In genomic region chr5:100479079-100479688, GRCh38 we compare ENCODE assay signal across 8 cellular contexts. TPM values are rescaled to one million over a fixed set of nuclear protein-coding genes. Genes with fewer than 3 reads are reported as not detected.
DNase-seq lines count a peak whose midpoint lies in the region; ATAC-seq and TF ChIP-seq lines count a peak whose summit lies in the region.

No MANE protein-coding gene starts in this region.

- no peak for TF ChIP-seq POLR2A in heart left ventricle (IDR thresholded peaks at IDR 0.05)
- no peak for TF ChIP-seq POLR2A in vagina (IDR thresholded peaks at IDR 0.05)

- POLR2A ChIA-PET in Panc1 (lab: Charles Lee), result no interaction called here

- no peak for DNase-seq in heart left ventricle
- no peak for DNase-seq in right cardiac atrium
- peak; percentile 10 for DNase-seq in Panc1 (ENCODE audit: low read depth, low spot score)
- DNase-seq in iPS-NIHi7 (ENCODE audit: extremely low spot score), result peak; percentile 22
- no peak for DNase-seq in vagina (ENCODE audit: extremely low spot score in 2 of 2)
- no peak for DNase-seq in HUDEP-2 (lab: John Stamatoyannopoulos, UW; ENCODE audit: unreplicated experiment in 76 of 76)
- DNase-seq in stimulated activated CD4-positive, alpha-beta T cell treated with anti-CD3 and anti-CD28 coated beads, Interleukin-1b, Interleukin-23, amount 100 ng/mL, for 48 hours, result no peak

- H3K9me3 ChIP-seq in heart left ventricle (no peaks in the 10 kb centered on the region), right cardiac atrium (ENCODE audit: control insufficient read depth, low read length) (no peaks in the 10 kb centered on the region), Panc1 (ENCODE audit: control insufficient read depth, insufficient read depth, low read depth, low read length) (no peaks in the 10 kb centered on the region), vagina (no peaks in the 10 kb centered on the region)

- 58 to 63% (median 59%) methylated on average over 3 of the region's 3 CpGs for WGBS in heart left ventricle, 4 donors
- WGBS in right cardiac atrium, result 65% methylated on average over 3 of the region's 3 CpGs

- H3K36me3 ChIP-seq in heart left ventricle, result no peaks in the 10 kb centered on the region
- H3K36me3 ChIP-seq in Panc1 (ENCODE audit: control insufficient read depth, insufficient read depth, low read length), result no peaks in the 10 kb centered on the region
- H3K36me3 ChIP-seq in vagina, result no peaks in the 10 kb centered on the region

- H3K27me3 ChIP-seq in heart left ventricle (no peaks in the 10 kb centered on the region), right cardiac atrium (ENCODE audit: control insufficient read depth, insufficient read depth) (no peaks in the 10 kb centered on the region), Panc1 (ENCODE audit: control insufficient read depth, insufficient read depth, low read length) (no peaks in the 10 kb centered on the region), vagina (no peaks in the 10 kb centered on the region)

- H3K4me3 ChIP-seq in heart left ventricle, result no peak overlapping the region
- no peak overlapping the region for H3K4me3 ChIP-seq in right cardiac atrium (ENCODE audit: low read length)
- no peak overlapping the region for H3K4me3 ChIP-seq in Panc1 (ENCODE audit: low read depth in 2 of 2, low read length in 2 of 2)
- H3K4me3 ChIP-seq in vagina, result no peak overlapping the region

- TF ChIP-seq CTCF in heart left ventricle (IDR thresholded peaks at IDR 0.05) (peak; percentile 21 to 51 (median 30)), Panc1 (IDR thresholded peaks at IDR 0.05) (peak; percentile 71), vagina (IDR thresholded peaks at IDR 0.05) (no peak)

- H3K27ac ChIP-seq in heart left ventricle (no peak overlapping the region), right cardiac atrium (ENCODE audit: low read length) (no peak overlapping the region), Panc1 (ENCODE audit: low read length) (no peak overlapping the region), vagina (no peak overlapping the region)

- ATAC-seq in heart left ventricle (no peak), right cardiac atrium (no peak), HG03280 (IDR thresholded peaks at IDR 0.05; ENCODE audit: unreplicated experiment) (peak; percentile 80), Panc1 (no peak)

- intact Hi-C loops in heart left ventricle (cut with DNase I), result no loop called here
- intact Hi-C loops in right cardiac atrium (cut with DNase I), result no loop called here
- intact Hi-C loops in Panc1 (cut with micrococcal nuclease; ENCODE audit: unreplicated experiment), result no loop called here
- intact Hi-C loops in vagina (cut with DNase I), result no loop called here

- H3K4me1 ChIP-seq in heart left ventricle (no peaks in the 10 kb centered on the region), right cardiac atrium (ENCODE audit: control insufficient read depth, insufficient read depth, low read length) (no peaks in the 10 kb centered on the region), Panc1 (ENCODE audit: control insufficient read depth, insufficient read depth, low read length) (no peaks in the 10 kb centered on the region), vagina (no peaks in the 10 kb centered on the region)

- CTCF ChIA-PET in Panc1 (lab: Charles Lee), result no interaction called here

- in situ Hi-C loops in Panc1 (cut with HindIII; ENCODE audit: low pct_unique_long_range_greater_than_20kb, low sequenced_read_pairs), result no loop called here

- no TSS peak for BruUV-seq in Panc1 (replicated peaks; lab: Mats Ljungman, UMichigan)

RNA-seq across cellular contexts. Expression of gene FAM174A, which starts 56.0 kb away (rescaled TPM):
- 10 to 100 TPM; 15.9 to 38.6 (median 20.4) TPM for total RNA-seq in heart left ventricle
- 10 to 100 TPM in 1 of 2 donors, 1 to 10 TPM in 1; 7.8 to 59.0 TPM for polyA plus RNA-seq in heart left ventricle
- 10 to 100 TPM; 17.1 to 21.2 (median 18.6) TPM for total RNA-seq in right cardiac atrium
- polyA plus RNA-seq in right cardiac atrium, result 25.2 TPM
- 11.0 TPM for total RNA-seq in Panc1 (2021; ENCODE audit: unreplicated experiment)
- polyA plus RNA-seq in Panc1 (2012; ENCODE audit: insufficient read length), result 23.9 TPM
- total RNA-seq in vagina, result 18.9 TPM

Comparison
In these comparisons a context has a peak if more than half of its experiments do, and no peak if none do; other contexts are left out.
1. DNase-seq: peak in Panc1 (single experiment) and iPS-NIHi7 (single experiment); none in heart left ventricle (0 of 5), right cardiac atrium (0 of 3), vagina (0 of 2), HUDEP-2 (0 of 76) and stimulated activated CD4-positive, alpha-beta T cell treated with anti-CD3 and anti-CD28 coated beads, Interleukin-1b, Interleukin-23, amount 100 ng/mL, for 48 hours (single experiment).
2. CTCF ChIP-seq: peak in heart left ventricle (12 of 12) and Panc1 (single experiment); none in vagina (0 of 3).